ENCODE assay signal across 14 cellular contexts in genomic region chr1:154944422-154945159, GRCh38. TPM values are rescaled to one million over a fixed set of nuclear protein-coding genes. Genes with fewer than 3 reads are reported as not detected.
DNase-seq lines count a peak whose midpoint lies in the region; ATAC-seq, FAIRE-seq and TF ChIP-seq lines count a peak whose summit lies in the region.
"Had no signal": no experiment of that assay in that cellular context is flagged by ENCODE, and none has a peak within 500 bp of the region (broad histone marks: within the 10 kb centered on the region; RNA-seq: fewer than 3 reads in every experiment).

No MANE protein-coding gene starts in this region.

- H3F3A ChIP-seq in PC-9 (ENCODE audit: insufficient read depth, low read depth) (no peaks in the 10 kb centered on the region), neural progenitor cell (ENCODE audit: low read depth) (peaks cover 19% of the 10 kb centered on the region)

- no peak for TF ChIP-seq POLR2A in GM12891 (IDR thresholded peaks at IDR 0.05; ENCODE audit: low read depth, low read length)
- no peak for TF ChIP-seq POLR2A in esophagus muscularis mucosa (IDR thresholded peaks at IDR 0.05; ENCODE audit: low read depth)
- TF ChIP-seq POLR2A in gastrocnemius medialis (IDR thresholded peaks at IDR 0.05), result no peak

- no peaks in the 10 kb centered on the region for H4K20me1 ChIP-seq in PC-9 (ENCODE audit: insufficient read depth)
- H4K20me1 ChIP-seq in neural progenitor cell (ENCODE audit: low read depth), result peaks cover 8% of the 10 kb centered on the region

- POLR2A ChIA-PET in PC-9 (lab: Charles Lee; ENCODE audit: unreplicated experiment), result no interaction called here

- ATAC-seq in gastrocnemius medialis, result no peak
- ATAC-seq in GM18858 (IDR thresholded peaks at IDR 0.05; ENCODE audit: unreplicated experiment), result no peak

- H3K9me3 Mint-ChIP-seq in neural progenitor cell, result no peaks in the 10 kb centered on the region

- H3K27me3 Mint-ChIP-seq in neural progenitor cell (ENCODE audit: insufficient read depth, low read depth), result peaks cover 3% of the 10 kb centered on the region

- FAIRE-seq in GM12891 (lab: Jason Lieb, UNC), result no peak
- FAIRE-seq: colon had no signal

- intact Hi-C loops in PC-9 (cut with micrococcal nuclease; ENCODE audit: unreplicated experiment), result no loop called here
- intact Hi-C loops in esophagus muscularis mucosa (cut with DNase I), result no loop called here
- intact Hi-C loops in gastrocnemius medialis (cut with DNase I; ENCODE audit: low total_unique reads), result no loop called here

- no peak overlapping the region for H3K9ac ChIP-seq in neural progenitor cell

- H3K4me3 ChIP-seq in PC-9, result no peak overlapping the region
- H3K4me3 ChIP-seq in esophagus muscularis mucosa, result no peak overlapping the region
- no peak overlapping the region for H3K4me3 ChIP-seq in gastrocnemius medialis
- H3K4me3 ChIP-seq in neural progenitor cell, result no peak overlapping the region
- H3K4me3 ChIP-seq in H7 (ENCODE audit: insufficient read depth, low read depth, low read length), result no peak overlapping the region
- H3K4me3 ChIP-seq: SJSA1, upper lobe of right lung had no signal

- no peaks in the 10 kb centered on the region for H3K27me3 ChIP-seq in PC-9 (ENCODE audit: insufficient read depth, low read depth)
- H3K27me3 ChIP-seq in esophagus muscularis mucosa, result no peaks in the 10 kb centered on the region
- no peaks in the 10 kb centered on the region for H3K27me3 ChIP-seq in gastrocnemius medialis
- no peaks in the 10 kb centered on the region for H3K27me3 ChIP-seq in neural progenitor cell
- no peaks in the 10 kb centered on the region for H3K27me3 ChIP-seq in H7 (ENCODE audit: control insufficient read depth, insufficient read depth, low read length)
- H3K27me3 ChIP-seq: SJSA1, upper lobe of right lung had no signal

- H3K4me3 Mint-ChIP-seq in neural progenitor cell, result no peak overlapping the region

- H3K79me2 ChIP-seq in PC-9 (ENCODE audit: low read depth) (no peaks in the 10 kb centered on the region), neural progenitor cell (ENCODE audit: low read depth) (no peaks in the 10 kb centered on the region)

- no peak for TF ChIP-seq EP300 in esophagus muscularis mucosa (IDR thresholded peaks at IDR 0.05)

- 31% methylated on average over 8 of the region's 9 CpGs for WGBS in esophagus muscularis mucosa

- H2AFZ ChIP-seq in PC-9 (no peak overlapping the region), neural progenitor cell (replicated peaks) (no peak overlapping the region)

- H3K9me3 ChIP-seq in PC-9 (ENCODE audit: insufficient read depth, low read depth) (no peaks in the 10 kb centered on the region), esophagus muscularis mucosa (no peaks in the 10 kb centered on the region), gastrocnemius medialis (no peaks in the 10 kb centered on the region), neural progenitor cell (ENCODE audit: low read depth) (no peaks in the 10 kb centered on the region)
- H3K9me3 ChIP-seq: SJSA1, upper lobe of right lung had no signal

- TF ChIP-seq CTCF in PC-9 (conservative IDR thresholded peaks at IDR 0.05) (no peak), esophagus muscularis mucosa (IDR thresholded peaks at IDR 0.05) (no peak), gastrocnemius medialis (IDR thresholded peaks at IDR 0.05 in 4 of 5, conservative IDR thresholded peaks at IDR 0.05 in 1 of 5) (no peak), neural progenitor cell (IDR thresholded peaks at IDR 0.05) (no peak)

- in situ Hi-C loops in gastrocnemius medialis (cut with MboI; ENCODE audit: low sequenced_read_pairs in 4 of 4), result no loop called here

- TSS peak; percentile 17 for BruUV-seq in PC-9 (replicated peaks; lab: Mats Ljungman, UMichigan)

- no peak overlapping the region for H3K27ac Mint-ChIP-seq in neural progenitor cell

- H3K9me2 ChIP-seq in PC-9 (ENCODE audit: insufficient read depth), result no peaks in the 10 kb centered on the region

- H3K4me1 Mint-ChIP-seq in neural progenitor cell, result peaks cover 32% of the 10 kb centered on the region

- CTCF ChIA-PET in PC-9 (lab: Charles Lee), result interaction anchor here (0.6 to 1.5 kb wide), 6 partner anchors 10 to 275 kb away, joined by 3 to 10 read pairs (median 3); no protein-coding TSS in a partner anchor

- H3K4me2 ChIP-seq in PC-9 (no peak overlapping the region), neural progenitor cell (no peak overlapping the region)

- DNase-seq in GM12891 (ENCODE audit: insufficient read length, low spot score) (no peak), PC-9 (no peak), esophagus muscularis mucosa (ENCODE audit: extremely low spot score) (no peak), gastrocnemius medialis (no peak), neural progenitor cell (ENCODE audit: low spot score) (no peak), H7 (no peak), SK-N-DZ (ENCODE audit: low spot score) (no peak)
- DNase-seq: activated CD8-positive, alpha-beta memory T cell treated with anti-CD3 and anti-CD28 coated beads, Interleukin-2, amount 50 U/mL, for 48 hours; DMS153; GOT3; upper lobe of right lung had no signal

- H3K4me1 ChIP-seq in PC-9 (replicated peaks; ENCODE audit: insufficient read depth) (peaks cover 19% of the 10 kb centered on the region), esophagus muscularis mucosa (peaks cover 38 to 48% (median 46%) of the 10 kb centered on the region in 4 donors), gastrocnemius medialis (peaks cover 2 to 9% of the 10 kb centered on the region in 2 donors), neural progenitor cell (peaks cover 20% of the 10 kb centered on the region)
- H3K4me1 ChIP-seq: SJSA1 had no signal

- no peak overlapping the region for H3K27ac ChIP-seq in PC-9
- peak overlapping the region; percentile 25 to 97 (median 58) for H3K27ac ChIP-seq in esophagus muscularis mucosa (replicated peaks in 1 of 4)
- peak overlapping the region; percentile 10 to 68 (median 52) for H3K27ac ChIP-seq in gastrocnemius medialis
- no peak overlapping the region for H3K27ac ChIP-seq in neural progenitor cell
- H3K27ac ChIP-seq: SJSA1 had no signal

- H3K36me3 Mint-ChIP-seq in neural progenitor cell, result peaks cover 3% of the 10 kb centered on the region

- H3K36me3 ChIP-seq in PC-9 (ENCODE audit: low read depth), result no peaks in the 10 kb centered on the region
- H3K36me3 ChIP-seq in esophagus muscularis mucosa, result peaks cover 8 to 46% (median 31%) of the 10 kb centered on the region in 4 donors
- peaks cover 0 to 32% of the 10 kb centered on the region in 2 donors for H3K36me3 ChIP-seq in gastrocnemius medialis
- H3K36me3 ChIP-seq in neural progenitor cell, result no peaks in the 10 kb centered on the region
- no peaks in the 10 kb centered on the region; the same call in 1 of the 2 replicates for H3K36me3 ChIP-seq in H7 (replicated peaks; ENCODE audit: control insufficient read depth, insufficient read depth, low read length)
- H3K36me3 ChIP-seq: SJSA1 had no signal

TF ChIP-seq in GM12891, 5 proteins besides CTCF, POLR2A, EP300 and RAD21:
- TF ChIP-seq TAF1 (IDR thresholded peaks at IDR 0.05; ENCODE audit: low read depth, low read length), result no peak
- peak; percentile 98 for TF ChIP-seq POU2F2 (IDR thresholded peaks at IDR 0.05; ENCODE audit: low read depth, low read length)

RNA-seq across cellular contexts. Expression of gene PMVK, which starts 8.1 kb away (rescaled TPM):
- 58.1 TPM for polyA plus RNA-seq in GM12891 (2012; ENCODE audit: low read depth, missing spikeins)
- total RNA-seq in PC-9 (2021), result 27.1 and 38.2 TPM in 2 replicates
- total RNA-seq in esophagus muscularis mucosa, result 10 to 100 TPM; 15.9 to 26.2 (median 20.0) TPM
- total RNA-seq in gastrocnemius medialis, result 1 to 10 TPM; 4.6 to 7.6 (median 6.1) TPM
- total RNA-seq in neural progenitor cell (ENCODE audit: low replicate concordance), result 4.3 and 12.7 TPM in 2 replicates
- 7.3 and 9.8 TPM in 2 replicates for total RNA-seq in H7 (2014; rRNA removed; shearing (Covaris generic))
- polyA plus RNA-seq in SK-N-DZ (2014; cell fraction: cytosol; rRNA removed), result 6.5 and 8.0 TPM in 2 replicates
- polyA plus RNA-seq in SK-N-DZ (2014; cell fraction: nucleus; rRNA removed), result 3.1 and 4.4 TPM in 2 replicates

RNA-seq across cellular contexts. Expression of gene PBXIP1, which starts 11.3 kb away (rescaled TPM):
- polyA plus RNA-seq in GM12891 (2012; ENCODE audit: low read depth, missing spikeins), result 34.1 TPM
- 36.3 and 40.2 TPM in 2 replicates for total RNA-seq in PC-9 (2021)
- 100 to 1,000 TPM; 192 to 309 (median 238) TPM for total RNA-seq in esophagus muscularis mucosa
- 100 to 1,000 TPM; 126 to 171 (median 165) TPM for total RNA-seq in gastrocnemius medialis
- total RNA-seq in neural progenitor cell (ENCODE audit: low replicate concordance), result 21.4 and 64.0 TPM in 2 replicates
- total RNA-seq in H7 (2014; rRNA removed; shearing (Covaris generic)), result 43.6 and 48.5 TPM in 2 replicates
- polyA plus RNA-seq in SK-N-DZ (2014; cell fraction: cytosol; rRNA removed), result 15.1 and 33.8 TPM in 2 replicates
- 32.1 and 33.5 TPM in 2 replicates for polyA plus RNA-seq in SK-N-DZ (2014; cell fraction: nucleus; rRNA removed)

RNA-seq across cellular contexts. Expression of gene PYGO2, which starts 17.0 kb away (rescaled TPM):
- polyA plus RNA-seq in GM12891 (2012; ENCODE audit: low read depth, missing spikeins), result 17.5 TPM
- total RNA-seq in PC-9 (2021), result 30.0 and 33.2 TPM in 2 replicates
- total RNA-seq in esophagus muscularis mucosa, result 10 to 100 TPM; 20.2 to 35.3 (median 27.7) TPM
- 10 to 100 TPM; 12.6 to 22.7 (median 17.8) TPM for total RNA-seq in gastrocnemius medialis
- 32.1 and 48.1 TPM in 2 replicates for total RNA-seq in neural progenitor cell (ENCODE audit: low replicate concordance)
- 52.6 and 62.8 TPM in 2 replicates for total RNA-seq in H7 (2014; rRNA removed; shearing (Covaris generic))
- 51.1 and 56.2 TPM in 2 replicates for polyA plus RNA-seq in SK-N-DZ (2014; cell fraction: cytosol; rRNA removed)
- 31.1 and 41.1 TPM in 2 replicates for polyA plus RNA-seq in SK-N-DZ (2014; cell fraction: nucleus; rRNA removed)

RNA-seq across cellular contexts. Expression of gene SHC1, which starts 26.0 kb away (rescaled TPM):
- polyA plus RNA-seq in GM12891 (2012; ENCODE audit: low read depth, missing spikeins), result 16.1 TPM
- total RNA-seq in PC-9 (2021) (162 and 210 TPM in 2 replicates), esophagus muscularis mucosa (100 to 1,000 TPM in 1 of 4 donors, 10 to 100 TPM in 3; 60.6 to 101 (median 93.4) TPM), gastrocnemius medialis (100 to 1,000 TPM in 1 of 4 donors, 10 to 100 TPM in 3; 27.4 to 135 (median 54.9) TPM), neural progenitor cell (ENCODE audit: low replicate concordance) (69.0 and 86.5 TPM in 2 replicates)
- 298 and 333 TPM in 2 replicates for total RNA-seq in H7 (2014; rRNA removed; shearing (Covaris generic))
- 65.4 and 75.4 TPM in 2 replicates for polyA plus RNA-seq in SK-N-DZ (2014; cell fraction: cytosol; rRNA removed)
- 98.6 and 121 TPM in 2 replicates for polyA plus RNA-seq in SK-N-DZ (2014; cell fraction: nucleus; rRNA removed)

RNA-seq across cellular contexts. Expression of gene CKS1B, which starts 29.9 kb away (rescaled TPM):
- polyA plus RNA-seq in GM12891 (2012; ENCODE audit: low read depth, missing spikeins), result 175 TPM
- total RNA-seq in PC-9 (2021) (236 and 300 TPM in 2 replicates), esophagus muscularis mucosa (10 to 100 TPM; 11.6 to 21.5 (median 18.8) TPM), gastrocnemius medialis (10 to 100 TPM in 1 of 4 donors, 1 to 10 TPM in 3; 3.6 to 15.7 (median 7.9) TPM), neural progenitor cell (ENCODE audit: low replicate concordance) (210 and 297 TPM in 2 replicates)
- 342 and 347 TPM in 2 replicates for total RNA-seq in H7 (2014; rRNA removed; shearing (Covaris generic))
- polyA plus RNA-seq in SK-N-DZ (2014; cell fraction: cytosol; rRNA removed), result 523 and 644 TPM in 2 replicates
- polyA plus RNA-seq in SK-N-DZ (2014; cell fraction: nucleus; rRNA removed), result 311 and 412 TPM in 2 replicates

Comparison
In these comparisons a context has a peak if more than half of its experiments do, and no peak if none do; other contexts are left out.
1. H3K27ac ChIP-seq: peak in esophagus muscularis mucosa (4 of 4) and gastrocnemius medialis (4 of 4); none in PC-9 (single experiment) and neural progenitor cell (single experiment).